In the genomic region with DNA sequence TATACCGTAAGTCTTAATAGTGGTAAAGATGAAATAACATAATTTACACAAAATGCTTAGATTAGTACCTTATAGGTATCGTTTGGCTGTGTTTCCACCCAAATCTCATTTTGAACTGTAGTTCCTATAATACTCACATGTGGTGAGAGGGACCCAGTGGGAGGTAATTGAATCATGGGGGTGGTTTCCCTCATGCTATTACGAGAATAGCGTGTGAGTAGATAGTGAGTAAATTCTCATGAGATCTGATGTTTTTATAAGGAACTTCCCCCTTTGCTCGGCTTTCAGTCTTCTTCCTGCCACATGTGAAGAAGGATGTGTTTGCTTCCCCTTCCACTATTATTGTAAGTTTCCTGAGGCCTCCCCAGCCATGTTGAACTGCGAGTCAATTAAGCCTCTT, we compare ENCODE assay signal across 1 cellular context.
TF ChIP-seq lines count a peak whose summit lies in the region.

No MANE protein-coding gene starts in this region.

TF ChIP-seq in GM12878, 131 proteins besides CTCF, POLR2A, EP300 and RAD21 (continued from another document):
- TF ChIP-seq ATF2 (IDR thresholded peaks at IDR 0.05; ENCODE audit: low read length), result peak; percentile 40; the same call in 1 of the 2 replicates
- TF ChIP-seq SPI1 (IDR thresholded peaks at IDR 0.05; ENCODE audit: borderline replicate concordance, insufficient read depth, low read depth, low read length), result no peak
- TF ChIP-seq RUNX3 (IDR thresholded peaks at IDR 0.05; ENCODE audit: low read length), result peak; percentile 80
- peak in 1 of 2 experiments; percentile 17; a peak in 1 of 4 replicates for TF ChIP-seq BHLHE40 (IDR thresholded peaks at IDR 0.05; ENCODE audit: borderline replicate concordance in 1 of 2, low read depth in 2 of 2, low read length in 1 of 2)
